ENCODE assay signal across 1 cellular context in genomic region chr1:52574594-52574993, GRCh38.
TF ChIP-seq lines count a peak whose summit lies in the region.

No MANE protein-coding gene starts in this region.

TF ChIP-seq in SK-N-SH treated with all-trans-retinoic acid at 6 μM for 48 hours, 23 proteins besides CTCF, POLR2A, EP300 and RAD21 (continued from another document):
- TF ChIP-seq PATZ1 (CRISPR knock-in tag; IDR thresholded peaks at IDR 0.05; ENCODE audit: borderline replicate concordance), result peak; percentile 49; the same call in 1 of the 2 replicates
- TF ChIP-seq RARB (CRISPR knock-in tag; IDR thresholded peaks at IDR 0.05), result no peak
- TF ChIP-seq TOX (CRISPR knock-in tag; IDR thresholded peaks at IDR 0.05; ENCODE audit: borderline replicate concordance), result peak; percentile 70
- no peak for TF ChIP-seq TCF4 (CRISPR knock-in tag; IDR thresholded peaks at IDR 0.05; ENCODE audit: borderline replicate concordance)
- TF ChIP-seq ZFP3 (CRISPR knock-in tag; IDR thresholded peaks at IDR 0.05), result peak; percentile 48; the same call in 1 of the 2 replicates
- peak; percentile 58 for TF ChIP-seq ISL1 (CRISPR knock-in tag; IDR thresholded peaks at IDR 0.05)
- TF ChIP-seq ZNF565 (CRISPR knock-in tag; conservative IDR thresholded peaks at IDR 0.05; ENCODE audit: low read depth), result no peak
